ENCODE assay signal across 12 cellular contexts in the genomic region with DNA sequence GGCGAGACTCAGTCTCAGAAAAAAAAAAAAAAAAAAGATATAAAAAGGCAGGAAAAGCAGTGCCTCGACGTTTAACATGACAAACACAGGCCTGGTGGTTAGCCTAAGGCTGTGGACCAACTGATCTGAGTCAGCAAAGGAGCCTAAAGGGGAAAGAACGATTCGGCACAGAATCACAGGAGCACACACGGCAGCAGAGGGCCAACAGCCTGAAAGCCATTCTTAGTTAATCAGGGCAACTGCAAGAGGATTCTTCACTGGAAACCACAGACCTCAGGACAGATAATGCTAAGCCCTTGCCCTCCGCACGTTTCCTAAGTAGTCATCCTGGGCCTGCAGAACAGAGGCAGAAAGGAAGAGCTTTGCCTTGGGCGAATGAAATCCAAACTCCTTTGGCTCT. TPM values are rescaled to one million over a fixed set of nuclear protein-coding genes. Genes with fewer than 3 reads are reported as not detected.
DNase-seq lines count a peak whose midpoint lies in the region; ATAC-seq and TF ChIP-seq lines count a peak whose summit lies in the region.
"Had no signal": no experiment of that assay in that cellular context is flagged by ENCODE, and none has a peak within 500 bp of the region (broad histone marks: within the 10 kb centered on the region; RNA-seq: fewer than 3 reads in every experiment).

No MANE protein-coding gene starts in this region.

- no peak for ATAC-seq in GM19467 (IDR thresholded peaks at IDR 0.05; ENCODE audit: unreplicated experiment)

- DNase-seq in AG09309 (ENCODE audit: low read depth): peak; percentile 92
- DNase-seq in LHCN-M2 (ENCODE audit: low read depth): peak; percentile 82
- DNase-seq in cardiac fibroblast (ENCODE audit: low read depth in 2 of 2): peak; percentile 25 to 66
- peak; percentile 69 for DNase-seq in iPS-NIHi7 (ENCODE audit: extremely low spot score)
- no peak for DNase-seq in HT-29 (ENCODE audit: low spot score)
- no peak for DNase-seq in stimulated activated CD4-positive, alpha-beta T cell treated with anti-CD3 and anti-CD28 coated beads, Interleukin-12 subunit alpha, Interleukin-12 subunit beta, amount 100 ng/mL, for 4 hours
- DNase-seq in T-helper 1 cell: no peak
- DNase-seq: DMS79; effector CD8-positive, alpha-beta T cell; left cardiac atrium; NCI-H187 had no signal

- H3K4me3 ChIP-seq in AG09309 (ENCODE audit: control insufficient read depth, low read depth, low read length): no peak overlapping the region
- no peak overlapping the region for H3K4me3 ChIP-seq in cardiac fibroblast (replicated peaks in 1 of 2; ENCODE audit: low read depth in 2 of 2, low read length in 2 of 2)

- TF ChIP-seq CTCF in AG09309 (IDR thresholded peaks at IDR 0.05; ENCODE audit: control insufficient read depth, insufficient read depth, low read depth, low read length, missing control alignments) (no peak), cardiac fibroblast (IDR thresholded peaks at IDR 0.05; ENCODE audit: low read depth, low read length) (no peak)

RNA-seq across cellular contexts. Expression of gene TMEM11, which starts 14.7 kb away (rescaled TPM):
- total RNA-seq in LHCN-M2 (2014; rRNA removed): 23.4 and 26.2 TPM in 2 replicates
- polyA plus RNA-seq in LHCN-M2 (2012): 34.6 TPM
- 34.1 and 36.5 TPM in 2 replicates for total RNA-seq in HT-29 (2014; rRNA removed; shearing (Covaris generic))

RNA-seq across cellular contexts. Expression of gene NATD1, which starts 53.9 kb away (rescaled TPM):
- 2.3 and 4.3 TPM in 2 replicates for total RNA-seq in LHCN-M2 (2014; rRNA removed)
- 7.6 TPM for polyA plus RNA-seq in LHCN-M2 (2012)
- 0.97 and 1.1 TPM in 2 replicates for total RNA-seq in HT-29 (2014; rRNA removed; shearing (Covaris generic))

Comparison
In these comparisons a context has a peak if more than half of its experiments do, and no peak if none do; other contexts are left out.
1. DNase-seq: peak in AG09309 (single experiment), LHCN-M2 (single experiment), cardiac fibroblast (2 of 2) and iPS-NIHi7 (single experiment); none in HT-29 (single experiment), stimulated activated CD4-positive, alpha-beta T cell treated with anti-CD3 and anti-CD28 coated beads, Interleukin-12 subunit alpha, Interleukin-12 subunit beta, amount 100 ng/mL, for 4 hours (single experiment) and T-helper 1 cell (0 of 5).